ENCODE assay signal across 8 cellular contexts in genomic region chr1:101371259-101371658, GRCh38.
DNase-seq lines count a peak whose midpoint lies in the region; ATAC-seq and TF ChIP-seq lines count a peak whose summit lies in the region.

No MANE protein-coding gene starts in this region.

- peak; percentile 97 for ATAC-seq in GM18517 (IDR thresholded peaks at IDR 0.05; ENCODE audit: unreplicated experiment)
- peak; percentile 66 for ATAC-seq in HCT116

- H3K9me3 ChIP-seq in HCT116 (ENCODE audit: control insufficient read depth in 1 of 2, insufficient read depth in 1 of 2, low read depth in 1 of 2, low read length in 2 of 2) (no peaks in the 10 kb centered on the region), MG63 (no peaks in the 10 kb centered on the region), Peyer's patch (no peaks in the 10 kb centered on the region)

- intact Hi-C loops in HCT116 (cut with micrococcal nuclease): no loop called here

- RAD21 ChIA-PET in HCT116 (lab: Charles Lee; ENCODE audit: low non-redundant PET in 1 of 2, low total read pairs in 2 of 2, uncharacterized antibody in 2 of 2, unreplicated experiment in 2 of 2): no interaction called here

- H3K36me3 ChIP-seq in HCT116 (ENCODE audit: control insufficient read depth in 1 of 2, insufficient read depth in 2 of 2, low read length in 2 of 2) (no peaks in the 10 kb centered on the region), MG63 (no peaks in the 10 kb centered on the region), Peyer's patch (no peaks in the 10 kb centered on the region)

- no peak overlapping the region for H3K9ac ChIP-seq in HCT116 (ENCODE audit: low read length)

- TF ChIP-seq RAD21 in HCT116 (IDR thresholded peaks at IDR 0.05; ENCODE audit: low read depth): no peak

- no peaks in the 10 kb centered on the region for H3K27me3 ChIP-seq in HCT116 (ENCODE audit: insufficient read depth, low read length)
- no peaks in the 10 kb centered on the region for H3K27me3 ChIP-seq in MG63
- no peaks in the 10 kb centered on the region for H3K27me3 ChIP-seq in Peyer's patch

- DNase-seq in HCT116 (ENCODE audit: low read depth, low spot score) (peak; percentile 27), MG63 (peak; percentile 8), fibroblast of villous mesenchyme (ENCODE audit: low read depth) (peak; percentile 80), SHP77 (lab: John Stamatoyannopoulos, UW) (no peak), coronary artery (ENCODE audit: low spot score) (no peak), Peyer's patch (no peak)
- DNase-seq in activated CD8-positive, alpha-beta memory T cell treated with anti-CD3 and anti-CD28 coated beads for 24 hours: no peak

- H3K4me3 ChIP-seq in HCT116 (replicated peaks in 1 of 2; ENCODE audit: low read depth in 1 of 2, low read length in 2 of 2) (no peak overlapping the region), MG63 (no peak overlapping the region), fibroblast of villous mesenchyme (ENCODE audit: low read depth, low read length) (no peak overlapping the region), coronary artery (no peak overlapping the region), Peyer's patch (no peak overlapping the region)

- no peaks in the 10 kb centered on the region for H3K9me2 ChIP-seq in HCT116 (ENCODE audit: insufficient read depth)

- TF ChIP-seq CTCF in HCT116 (IDR thresholded peaks at IDR 0.05 in 2 of 3, conservative IDR thresholded peaks at IDR 0.05 in 1 of 3; ENCODE audit: borderline replicate concordance in 1 of 3, insufficient read depth in 1 of 3, low read depth in 2 of 3, low read length in 2 of 3) (no peak), fibroblast of villous mesenchyme (IDR thresholded peaks at IDR 0.05; ENCODE audit: insufficient read depth, low read depth, low read length) (no peak), coronary artery (IDR thresholded peaks at IDR 0.05) (no peak), Peyer's patch (IDR thresholded peaks at IDR 0.05) (no peak)

- POLR2A ChIA-PET in HCT116 (lab: Charles Lee): no interaction called here

- peak overlapping the region; percentile 29; the same call in 1 of the 2 replicates for H3K4me2 ChIP-seq in HCT116 (ENCODE audit: low read length)

- TF ChIP-seq POLR2A in HCT116 (IDR thresholded peaks at IDR 0.05; ENCODE audit: borderline replicate concordance, extremely low read depth, insufficient read depth, insufficient read length): no peak
- no peak for TF ChIP-seq POLR2A in Peyer's patch (IDR thresholded peaks at IDR 0.05)

- H3K79me2 ChIP-seq in HCT116 (ENCODE audit: insufficient read depth, low read length): no peaks in the 10 kb centered on the region

- H2AFZ ChIP-seq in HCT116 (ENCODE audit: low read depth, low read length, poor library complexity, severe bottlenecking): no peak overlapping the region

- H3K27ac ChIP-seq in HCT116 (ENCODE audit: low read depth, low read length) (no peak overlapping the region), coronary artery (no peak overlapping the region), Peyer's patch (no peak overlapping the region)

- CTCF ChIA-PET in HCT116 (lab: Charles Lee): interaction anchor here (1.8 kb wide), 1 partner anchor 14 kb away, joined by 8 read pairs; no protein-coding TSS in a partner anchor

- BruUV-seq in HCT116 (replicated peaks; lab: Mats Ljungman, UMichigan): no TSS peak

- no peaks in the 10 kb centered on the region for H4K20me1 ChIP-seq in HCT116 (ENCODE audit: insufficient read depth)

- H3K4me1 ChIP-seq in HCT116 (ENCODE audit: control insufficient read depth in 1 of 2, insufficient read depth in 2 of 2, low read length in 2 of 2): peaks cover 0 to 9% of the 10 kb centered on the region in 2 experiments; a peak in 3 of 4 replicates
- no peaks in the 10 kb centered on the region for H3K4me1 ChIP-seq in Peyer's patch

TF ChIP-seq in HCT116, 20 proteins besides CTCF, POLR2A, EP300 and RAD21:
- TF ChIP-seq YY1 (IDR thresholded peaks at IDR 0.05; ENCODE audit: extremely low read depth, insufficient replicate concordance, low read depth, low read length): no peak
- TF ChIP-seq JUND (IDR thresholded peaks at IDR 0.05): 0 out of 2 replicates have a peak, but pooled peaks have one; percentile 35
- TF ChIP-seq ZFX (IDR thresholded peaks at IDR 0.05): no peak
- TF ChIP-seq SRF (IDR thresholded peaks at IDR 0.05; ENCODE audit: low read depth): no peak
- peak; percentile 41; the same call in 1 of the 2 replicates for TF ChIP-seq FOSL1 (IDR thresholded peaks at IDR 0.05; ENCODE audit: low read depth)

Comparison
In these comparisons a context has a peak if more than half of its experiments do, and no peak if none do; other contexts are left out.
1. DNase-seq: peak in HCT116 (single experiment), MG63 (single experiment) and fibroblast of villous mesenchyme (single experiment); none in SHP77 (0 of 2), coronary artery (single experiment), activated CD8-positive, alpha-beta memory T cell treated with anti-CD3 and anti-CD28 coated beads for 24 hours (single experiment) and Peyer's patch (0 of 3).